8 cellular contexts compared by ENCODE assay signal in genomic region chr20:35663813-35664543, GRCh38.
A peak's percentile ranks its signal among the peaks of the same experiment; 100 is the strongest.
DNase-seq lines count a peak whose midpoint lies in the region; ATAC-seq and FAIRE-seq lines count a peak whose summit lies in the region.

No MANE protein-coding gene starts in this region.

- peak overlapping the region; percentile 89 to 99 for H3K9ac ChIP-seq in mucosa of rectum (ENCODE audit: low read depth in 1 of 2, low read length in 2 of 2)

- H3K4me1 ChIP-seq in mucosa of rectum (ENCODE audit: control insufficient read depth in 2 of 2, insufficient read depth in 2 of 2, low read length in 2 of 2), result peaks cover 17 to 26% of the 10 kb centered on the region in 2 donors

- H3K27me3 ChIP-seq in mucosa of rectum (ENCODE audit: control insufficient read depth in 2 of 2, insufficient read depth in 2 of 2, low read length in 2 of 2), result no peaks in the 10 kb centered on the region

- peak overlapping the region; percentile 86 to 98 for H3K4me3 ChIP-seq in mucosa of rectum (ENCODE audit: low read length in 2 of 2)

- no peaks in the 10 kb centered on the region for H3K9me3 ChIP-seq in mucosa of rectum (ENCODE audit: control insufficient read depth in 2 of 2, low read length in 2 of 2)

- peaks cover 0 to 4% of the 10 kb centered on the region in 2 donors for H3K36me3 ChIP-seq in mucosa of rectum (ENCODE audit: control insufficient read depth in 2 of 2, insufficient read depth in 2 of 2, low read length in 2 of 2)

- H3K27ac ChIP-seq in mucosa of rectum (ENCODE audit: low read depth in 2 of 2, low read length in 2 of 2), result peak overlapping the region; percentile 95 to 98

- peak; percentile 64 for FAIRE-seq in GM18507 (lab: Jason Lieb, UNC)

- ATAC-seq in HG02981 (IDR thresholded peaks at IDR 0.05; ENCODE audit: unreplicated experiment), result peak; percentile 22

- DNase-seq in 8988T, result peak; percentile 27
- DNase-seq in GM18507 (ENCODE audit: extremely low spot score, insufficient read length, low read depth), result peak; percentile 17
- peak; percentile 19 for DNase-seq in NCI-H524 treated with DMSO at 0.1 percent for 48 hours (lab: John Stamatoyannopoulos, UW)
- peak; percentile 19 to 36 for DNase-seq in activated CD8-positive, alpha-beta memory T cell treated with anti-CD3 and anti-CD28 coated beads for 1 hour (ENCODE audit: extremely low read depth in 1 of 2, low read depth in 1 of 2)
- peak; percentile 46 for DNase-seq in effector CD8-positive, alpha-beta T cell (lab: John Stamatoyannopoulos, UW)
- DNase-seq in stimulated activated CD8-positive, alpha-beta memory T cell treated with anti-CD3 and anti-CD28 coated beads, Interleukin-4, amount 100 ng/mL, for 48 hours, result peak; percentile 68

Comparison
In these comparisons a context has a peak if more than half of its experiments do, and no peak if none do; other contexts are left out.
1. Peak in every context shown above with its lines: DNase-seq, ATAC-seq, H3K4me3 ChIP-seq and H3K27ac ChIP-seq.
2. DNase-seq: peak in every context shown above with its lines; median percentile 68 in stimulated activated CD8-positive, alpha-beta memory T cell treated with anti-CD3 and anti-CD28 coated beads, Interleukin-4, amount 100 ng/mL, for 48 hours; 46 in effector CD8-positive, alpha-beta T cell; 28 in activated CD8-positive, alpha-beta memory T cell treated with anti-CD3 and anti-CD28 coated beads for 1 hour; 27 in 8988T; 19 in NCI-H524 treated with DMSO at 0.1 percent for 48 hours; 17 in GM18507.